Comparison of ENCODE assay signal across 2 cellular contexts in genomic region chrX:140393507-140393906, GRCh38.
TF ChIP-seq lines count a peak whose summit lies in the region.

No MANE protein-coding gene starts in this region.

TF ChIP-seq in liver, 16 proteins besides CTCF, POLR2A, EP300 and RAD21 (continued from another document):
- peak; percentile 96 for TF ChIP-seq REST (IDR thresholded peaks at IDR 0.05)

TF ChIP-seq in HepG2, 621 proteins besides CTCF, POLR2A, EP300 and RAD21 (continued from another document):
- peak in 1 of 2 experiments; percentile 48; a peak in 1 of 4 replicates for TF ChIP-seq REST (IDR thresholded peaks at IDR 0.05; ENCODE audit: borderline replicate concordance in 1 of 2, low read depth in 1 of 2, low read length in 2 of 2)
